19 cellular contexts compared by ENCODE assay signal in the genomic region with DNA sequence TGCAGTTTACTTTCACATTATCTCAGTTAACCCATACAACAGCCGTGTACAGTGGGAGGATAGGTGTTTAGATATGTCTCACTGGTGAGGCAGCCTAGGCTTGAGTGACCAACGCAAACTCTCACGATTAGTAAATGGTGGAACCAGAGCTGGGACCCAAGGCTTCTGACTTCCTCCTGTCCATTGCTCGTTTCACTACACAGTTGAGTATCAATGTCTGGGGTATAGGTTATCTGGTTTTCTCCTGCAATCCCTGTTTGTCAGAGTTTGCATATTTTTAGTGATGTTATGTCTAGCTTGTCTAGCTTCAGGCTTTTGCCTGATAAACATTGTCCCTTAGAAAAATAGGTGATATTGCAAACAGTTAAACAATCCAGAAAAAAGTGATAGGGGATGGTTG.
"Had no signal": no experiment of that assay in that cellular context is flagged by ENCODE, and none has a peak within 500 bp of the region (broad histone marks: within the 10 kb centered on the region; RNA-seq: fewer than 3 reads in every experiment).

No MANE protein-coding gene starts in this region.

- H3K27me3 Mint-ChIP-seq: activated naive CD8-positive, alpha-beta T cell treated with anti-CD3 and anti-CD28 coated beads for 36 hours; naive thymus-derived CD4-positive, alpha-beta T cell had no signal

- H3K4me3 Mint-ChIP-seq: activated naive CD8-positive, alpha-beta T cell treated with anti-CD3 and anti-CD28 coated beads for 36 hours; activated T-cell treated with anti-CD3 and anti-CD28 coated beads, Interleukin-2, amount 50 U/mL, for 4 hours; naive thymus-derived CD4-positive, alpha-beta T cell; neural progenitor cell; WTC11 had no signal

- H3K9me3 ChIP-seq: esophagus squamous epithelium, gastrocnemius medialis, left lung, prostate gland, thyroid gland had no signal

- H3K27me3 ChIP-seq: esophagus squamous epithelium, gastrocnemius medialis, left lung, neural progenitor cell, thyroid gland had no signal

- H3K4me1 Mint-ChIP-seq: WTC11 had no signal

- H3K9me3 Mint-ChIP-seq: activated naive CD8-positive, alpha-beta T cell treated with anti-CD3 and anti-CD28 coated beads for 36 hours; activated T-cell treated with anti-CD3 and anti-CD28 coated beads, Interleukin-2, amount 50 U/mL, for 4 hours; naive thymus-derived CD4-positive, alpha-beta T cell; neural progenitor cell; WTC11 had no signal

- H3K27ac ChIP-seq: coronary artery, esophagus squamous epithelium, gastrocnemius medialis, left lung, neural progenitor cell, prostate gland, thyroid gland had no signal

- ATAC-seq: activated T-cell treated with anti-CD3 and anti-CD28 coated beads, Interleukin-2, amount 50 U/mL, for 4 hours; gastrocnemius medialis; left lung; naive thymus-derived CD4-positive, alpha-beta T cell; WTC11 had no signal

- DNase-seq: activated CD8-positive, alpha-beta memory T cell treated with anti-CD3 and anti-CD28 coated beads, Interleukin-2, amount 50 U/mL, for 48 hours; activated naive CD4-positive, alpha-beta T cell treated with Interleukin-2 at 50 U/mL for 16 hours; activated naive CD8-positive, alpha-beta T cell treated with anti-CD3 and anti-CD28 coated beads for 36 hours; activated T-cell treated with anti-CD3 and anti-CD28 coated beads, Interleukin-2, amount 50 U/mL, for 4 hours; esophagus squamous epithelium; gastrocnemius medialis; hippocampal formation; kidney glomerular epithelial cell; left lung; naive thymus-derived CD4-positive, alpha-beta T cell; stimulated activated CD4-positive, alpha-beta T cell treated with anti-CD3 and anti-CD28 coated beads, Interleukin-2, amount 100 ng/mL, for 48 hours; stimulated activated CD8-positive, alpha-beta memory T cell treated with anti-CD3 and anti-CD28 coated beads, Interleukin-4, amount 100 ng/mL, for 48 hours; stimulated activated naive CD4-positive, alpha-beta T cell; T1000; thyroid gland had no signal

- H3K27ac Mint-ChIP-seq: activated naive CD8-positive, alpha-beta T cell treated with anti-CD3 and anti-CD28 coated beads for 36 hours; neural progenitor cell; WTC11 had no signal

- H3K9ac ChIP-seq: neural progenitor cell had no signal

- H3K4me1 ChIP-seq: gastrocnemius medialis, left lung, neural progenitor cell, prostate gland, thyroid gland had no signal

- H3K4me3 ChIP-seq: coronary artery, esophagus squamous epithelium, gastrocnemius medialis, left lung, neural progenitor cell, prostate gland, thyroid gland had no signal
